In genomic region chr15:70538278-70538677, GRCh38 we compare ENCODE assay signal across 30 cellular contexts.
DNase-seq lines count a peak whose midpoint lies in the region; ATAC-seq and TF ChIP-seq lines count a peak whose summit lies in the region.
"Had no signal": no experiment of that assay in that cellular context is flagged by ENCODE, and none has a peak within 500 bp of the region (broad histone marks: within the 10 kb centered on the region; RNA-seq: fewer than 3 reads in every experiment).

No MANE protein-coding gene starts in this region.

- H3K36me3 ChIP-seq in PC-9 (ENCODE audit: low read depth): no peaks in the 10 kb centered on the region
- H3K36me3 ChIP-seq in upper lobe of right lung: no peaks in the 10 kb centered on the region
- H3K36me3 ChIP-seq: BE2C, MG63, stomach, thyroid gland had no signal

- CTCF ChIA-PET in PC-9 (lab: Charles Lee): no interaction called here

- no peaks in the 10 kb centered on the region for H3K79me2 ChIP-seq in PC-9 (ENCODE audit: low read depth)

- no peaks in the 10 kb centered on the region for H3K9me3 Mint-ChIP-seq in type B pancreatic cell
- H3K9me3 Mint-ChIP-seq: activated naive CD8-positive, alpha-beta T cell treated with anti-CD3 and anti-CD28 coated beads, Interleukin-2, amount 10 ng/mL, durations not matched to agents 7 days and 5 days; brain; naive thymus-derived CD8-positive, alpha-beta T cell; T-helper 2 cell treated with Interferon-gamma antibody and Interleukin-4, amounts not matched to agents 5 μg/mL and 100 μg/mL, for 36 hours had no signal

- 0 out of 2 replicates have a peak, but pooled peaks cover 2% of the 10 kb centered on the region for H3F3A ChIP-seq in PC-9 (ENCODE audit: insufficient read depth, low read depth)

- intact Hi-C loops in PC-9 (cut with micrococcal nuclease; ENCODE audit: unreplicated experiment) (no loop called here), upper lobe of right lung (cut with DNase I) (no loop called here)

- no peaks in the 10 kb centered on the region for H3K36me3 Mint-ChIP-seq in type B pancreatic cell
- H3K36me3 Mint-ChIP-seq: brain had no signal

- no TSS peak for BruUV-seq in PC-9 (replicated peaks; lab: Mats Ljungman, UMichigan)

- no peak overlapping the region for H3K4me3 Mint-ChIP-seq in type B pancreatic cell
- H3K4me3 Mint-ChIP-seq: activated CD4-positive, alpha-beta T cell treated with anti-CD3 and anti-CD28 coated beads for 36 hours; activated naive CD8-positive, alpha-beta T cell treated with anti-CD3 and anti-CD28 coated beads, Interleukin-2, amount 10 ng/mL, durations not matched to agents 7 days and 5 days; brain; naive thymus-derived CD8-positive, alpha-beta T cell; T-helper 2 cell treated with Interferon-gamma antibody and Interleukin-4, amounts not matched to agents 5 μg/mL and 100 μg/mL, for 36 hours had no signal

- peak overlapping the region; percentile 25 for H3K4me2 ChIP-seq in PC-9

- H3K4me3 ChIP-seq in PC-9 (no peak overlapping the region), epithelial cell of proximal tubule (ENCODE audit: low read depth, low read length) (no peak overlapping the region), upper lobe of right lung (no peak overlapping the region)
- H3K4me3 ChIP-seq: GM12878, GM23248, K562, MG63, psoas muscle, stomach, thyroid gland had no signal

- no peaks in the 10 kb centered on the region for H4K20me1 ChIP-seq in PC-9 (ENCODE audit: insufficient read depth)

- TF ChIP-seq CTCF in PC-9 (conservative IDR thresholded peaks at IDR 0.05) (no peak), epithelial cell of proximal tubule (conservative IDR thresholded peaks at IDR 0.05; ENCODE audit: low read depth, low read length) (no peak), type B pancreatic cell (conservative IDR thresholded peaks at IDR 0.05) (no peak), upper lobe of right lung (IDR thresholded peaks at IDR 0.05) (no peak)

- ATAC-seq in HG02885 (IDR thresholded peaks at IDR 0.05; ENCODE audit: poor library complexity, unreplicated experiment): no peak
- no peak for ATAC-seq in HG03378 (IDR thresholded peaks at IDR 0.05; ENCODE audit: unreplicated experiment)
- no peak for ATAC-seq in upper lobe of right lung
- ATAC-seq: activated CD4-positive, alpha-beta T cell treated with anti-CD3 and anti-CD28 coated beads for 36 hours; GM12878; K562; naive thymus-derived CD8-positive, alpha-beta T cell; psoas muscle had no signal

- H3K27me3 ChIP-seq in PC-9 (ENCODE audit: insufficient read depth, low read depth) (no peaks in the 10 kb centered on the region), upper lobe of right lung (peaks cover 6% of the 10 kb centered on the region)
- H3K27me3 ChIP-seq: BE2C, MG63, thyroid gland had no signal

- POLR2A ChIA-PET in PC-9 (lab: Charles Lee; ENCODE audit: unreplicated experiment): interaction anchor here (0.6 kb wide), 1 partner anchor 603 kb away, joined by 6 read pairs; no protein-coding TSS in a partner anchor

- H3K27ac Mint-ChIP-seq in type B pancreatic cell: no peak overlapping the region
- H3K27ac Mint-ChIP-seq: activated CD4-positive, alpha-beta T cell treated with anti-CD3 and anti-CD28 coated beads for 36 hours; activated naive CD8-positive, alpha-beta T cell treated with anti-CD3 and anti-CD28 coated beads, Interleukin-2, amount 10 ng/mL, durations not matched to agents 7 days and 5 days; T-helper 2 cell treated with Interferon-gamma antibody and Interleukin-4, amounts not matched to agents 5 μg/mL and 100 μg/mL, for 36 hours had no signal

- DNase-seq in A172 (ENCODE audit: low spot score): peak; percentile 38
- peak; percentile 34 for DNase-seq in ELR (ENCODE audit: low read depth)
- DNase-seq in PC-9: peak; percentile 32 to 66
- peak; percentile 18 for DNase-seq in epithelial cell of proximal tubule (ENCODE audit: low read depth)
- DNase-seq in type B pancreatic cell (ENCODE audit: extremely low spot score, unreplicated experiment): no peak
- DNase-seq in upper lobe of right lung: no peak
- DNase-seq: activated CD4-positive, alpha-beta T cell treated with anti-CD3 and anti-CD28 coated beads for 36 hours; activated effector memory CD4-positive, alpha-beta T cell treated with anti-CD3 and anti-CD28 coated beads, Interleukin-2, amount 50 U/mL, for 16 hours; activated naive CD8-positive, alpha-beta T cell treated with anti-CD3 and anti-CD28 coated beads, Interleukin-2, amount 10 ng/mL, durations not matched to agents 7 days and 5 days; activated T-cell treated with anti-CD3 and anti-CD28 coated beads, Interleukin-2, amount 50 U/mL, for 1 hour; BE2C; DMS79; GM23248; MG63; midbrain; naive thymus-derived CD8-positive, alpha-beta T cell; NCI-H1417; NCI-H2081 treated with DMSO at 0.1 percent for 48 hours; NCI-H345; NCI-H748 treated with DMSO at 0.1 percent for 48 hours; nucleus accumbens; psoas muscle; stomach; thyroid gland had no signal

- H3K4me1 Mint-ChIP-seq in type B pancreatic cell (ENCODE audit: unreplicated experiment): peaks cover 36% of the 10 kb centered on the region

- H3K9me3 ChIP-seq in PC-9 (ENCODE audit: insufficient read depth, low read depth): no peaks in the 10 kb centered on the region
- H3K9me3 ChIP-seq in upper lobe of right lung: no peaks in the 10 kb centered on the region
- H3K9me3 ChIP-seq: BE2C, psoas muscle, stomach, thyroid gland had no signal

- peaks cover 37% of the 10 kb centered on the region for H3K27me3 Mint-ChIP-seq in type B pancreatic cell
- H3K27me3 Mint-ChIP-seq: activated CD4-positive, alpha-beta T cell treated with anti-CD3 and anti-CD28 coated beads for 36 hours; naive thymus-derived CD8-positive, alpha-beta T cell had no signal

- no peaks in the 10 kb centered on the region for H3K9me2 ChIP-seq in PC-9 (ENCODE audit: insufficient read depth)

- no peak overlapping the region for H3K27ac ChIP-seq in PC-9
- H3K27ac ChIP-seq in upper lobe of right lung: no peak overlapping the region
- H3K27ac ChIP-seq: GM23248, psoas muscle, stomach, thyroid gland had no signal

- no peak overlapping the region for H2AFZ ChIP-seq in PC-9
- H2AFZ ChIP-seq: GM23248 had no signal

- H3K4me1 ChIP-seq in PC-9 (replicated peaks; ENCODE audit: insufficient read depth) (peaks cover 13% of the 10 kb centered on the region), upper lobe of right lung (peaks cover 5% of the 10 kb centered on the region)
- H3K4me1 ChIP-seq: BE2C, psoas muscle, stomach, thyroid gland had no signal

Comparison
In these comparisons a context has a peak if more than half of its experiments do, and no peak if none do; other contexts are left out.
1. DNase-seq: peak in A172 (single experiment), ELR (single experiment), PC-9 (2 of 2) and epithelial cell of proximal tubule (single experiment); none in type B pancreatic cell (single experiment) and upper lobe of right lung (single experiment).